ENCODE assay signal across 17 cellular contexts in the genomic region with DNA sequence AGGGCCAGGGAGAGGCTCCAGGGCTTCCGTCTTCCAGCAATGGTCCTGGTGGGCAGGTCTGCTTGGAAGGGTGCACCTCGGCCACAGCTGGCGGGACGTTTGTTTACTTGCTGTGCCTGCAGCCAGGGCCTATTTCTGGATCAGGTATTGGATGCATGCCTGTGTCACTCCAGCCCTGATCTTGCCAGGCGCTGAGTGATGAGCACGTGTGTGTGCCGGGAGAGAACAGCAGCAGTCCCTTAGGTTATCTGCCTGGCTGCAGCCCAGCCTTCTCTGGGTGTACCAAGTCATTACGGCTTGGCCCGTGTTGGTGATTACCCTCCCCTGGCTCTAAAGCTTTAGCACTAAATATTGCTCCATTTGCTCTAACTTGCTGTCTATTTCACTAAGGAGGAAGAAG. TPM values are rescaled to one million over a fixed set of nuclear protein-coding genes. Genes with fewer than 3 reads are reported as not detected.
DNase-seq lines count a peak whose midpoint lies in the region; ATAC-seq, FAIRE-seq and TF ChIP-seq lines count a peak whose summit lies in the region.
"Had no signal": no experiment of that assay in that cellular context is flagged by ENCODE, and none has a peak within 500 bp of the region (broad histone marks: within the 10 kb centered on the region; RNA-seq: fewer than 3 reads in every experiment).

No MANE protein-coding gene starts in this region.

- DNase-seq in body of pancreas (peak in 3 of 4 donors; percentile 60 to 71 (median 70)), pancreas (peak in 5 of 6 donors; percentile 32 to 71 (median 60)), DMS114 treated with DMSO at 0.1 percent for 48 hours (lab: John Stamatoyannopoulos, UW; ENCODE audit: unreplicated experiment) (no peak), activated gamma-delta T cell (lab: John Stamatoyannopoulos, UW) (no peak)
- DNase-seq: activated CD4-positive, alpha-beta T cell treated with anti-CD3 and anti-CD28 coated beads for 4 hours; activated T-cell treated with anti-CD3 and anti-CD28 coated beads, Interleukin-2, amount 50 U/mL, for 1 hour; BE2C; DMS 273 treated with DMSO at 0.1 percent for 48 hours; kidney; NCI-H1417; NCI-H524 treated with DMSO at 0.1 percent for 48 hours had no signal

- no peaks in the 10 kb centered on the region for H3K9me3 ChIP-seq in body of pancreas
- H3K9me3 ChIP-seq in pancreas: no peaks in the 10 kb centered on the region
- H3K9me3 ChIP-seq: BE2C, suprapubic skin had no signal

- intact Hi-C loops in body of pancreas (cut with DNase I) (no loop called here), pancreas (cut with DNase I) (no loop called here)

- no peak overlapping the region for H3K27ac ChIP-seq in body of pancreas
- H3K27ac ChIP-seq in pancreas: no peak overlapping the region
- H3K27ac ChIP-seq: suprapubic skin had no signal

- WGBS in body of pancreas, 2 donors: 45 to 53% methylated on average over 7 to 9 of the region's 9 CpGs
- WGBS in pancreas, 2 donors: 41 to 47% methylated on average over 9 of the region's 9 CpGs

- TF ChIP-seq CTCF in body of pancreas (IDR thresholded peaks at IDR 0.05) (no peak), pancreas (IDR thresholded peaks at IDR 0.05) (no peak)

- FAIRE-seq in pancreas (lab: Jason Lieb, UNC): no peak
- FAIRE-seq: colon, kidney had no signal

- H3K27me3 ChIP-seq in body of pancreas (no peaks in the 10 kb centered on the region), pancreas (no peaks in the 10 kb centered on the region)
- H3K27me3 ChIP-seq: BE2C, suprapubic skin had no signal

- peak; percentile 4 for ATAC-seq in GM18505 (IDR thresholded peaks at IDR 0.05; ENCODE audit: unreplicated experiment)
- peak; percentile 9 for ATAC-seq in HG02870 (IDR thresholded peaks at IDR 0.05; ENCODE audit: unreplicated experiment)
- peak; percentile 90 for ATAC-seq in body of pancreas
- ATAC-seq in pancreas: peak; percentile 75 to 91 (median 84)
- ATAC-seq in HG03378 (IDR thresholded peaks at IDR 0.05; ENCODE audit: unreplicated experiment): no peak
- ATAC-seq in HG02885 (IDR thresholded peaks at IDR 0.05; ENCODE audit: poor library complexity, unreplicated experiment): no peak

- TF ChIP-seq POLR2A in GM18505 (IDR thresholded peaks at IDR 0.05; ENCODE audit: borderline replicate concordance, extremely low read depth, insufficient read depth, insufficient read length) (no peak), body of pancreas (IDR thresholded peaks at IDR 0.05) (no peak)

- peaks cover 12% of the 10 kb centered on the region for H3K4me1 ChIP-seq in body of pancreas
- no peaks in the 10 kb centered on the region for H3K4me1 ChIP-seq in pancreas
- H3K4me1 ChIP-seq: BE2C, suprapubic skin had no signal

- peaks cover 0 to 12% of the 10 kb centered on the region in 2 donors for H3K36me3 ChIP-seq in body of pancreas (replicated peaks in 1 of 2; ENCODE audit: insufficient read depth in 1 of 2, low read depth in 2 of 2)
- peaks cover 0 to 3% (median 0%) of the 10 kb centered on the region in 3 donors for H3K36me3 ChIP-seq in pancreas

- no peak overlapping the region for H3K4me3 ChIP-seq in body of pancreas
- no peak overlapping the region for H3K4me3 ChIP-seq in pancreas
- H3K4me3 ChIP-seq: suprapubic skin had no signal

RNA-seq across cellular contexts. Expression of a gene that starts 14.9 kb away (rescaled TPM):
- 10 to 100 TPM in 1 of 2 donors, 1 to 10 TPM in 1; 7.6 to 21.0 TPM for total RNA-seq in body of pancreas
- 10 to 100 TPM; 13.5 to 22.6 (median 16.1) TPM for total RNA-seq in pancreas
- polyA plus RNA-seq in pancreas: 10 to 100 TPM; 14.3 to 20.8 TPM

RNA-seq across cellular contexts. Expression of a gene that starts 19.2 kb away (rescaled TPM):
- total RNA-seq in body of pancreas (1 to 10 TPM; 3.1 to 7.3 TPM), pancreas (1 to 10 TPM; 1.9 to 4.3 (median 3.1) TPM)
- polyA plus RNA-seq in pancreas: 1 to 10 TPM; 4.4 to 9.7 TPM

RNA-seq across cellular contexts. Expression of a gene that starts 44.2 kb away (rescaled TPM):
- total RNA-seq in body of pancreas: not detected
- total RNA-seq in pancreas: under 1 TPM; 0.04 to 0.90 (median 0.35) TPM
- under 1 TPM; 0.02 to 0.11 TPM for polyA plus RNA-seq in pancreas

Comparison
In these comparisons a context has a peak if more than half of its experiments do, and no peak if none do; other contexts are left out.
1. ATAC-seq: peak in GM18505 (single experiment), HG02870 (single experiment), body of pancreas (single experiment) and pancreas (4 of 4); none in HG03378 (single experiment) and HG02885 (single experiment).
2. DNase-seq: peak in body of pancreas (3 of 4) and pancreas (5 of 6); none in DMS114 treated with DMSO at 0.1 percent for 48 hours (single experiment) and activated gamma-delta T cell (single experiment).